Comparison of ENCODE assay signal across 13 cellular contexts in the genomic region with DNA sequence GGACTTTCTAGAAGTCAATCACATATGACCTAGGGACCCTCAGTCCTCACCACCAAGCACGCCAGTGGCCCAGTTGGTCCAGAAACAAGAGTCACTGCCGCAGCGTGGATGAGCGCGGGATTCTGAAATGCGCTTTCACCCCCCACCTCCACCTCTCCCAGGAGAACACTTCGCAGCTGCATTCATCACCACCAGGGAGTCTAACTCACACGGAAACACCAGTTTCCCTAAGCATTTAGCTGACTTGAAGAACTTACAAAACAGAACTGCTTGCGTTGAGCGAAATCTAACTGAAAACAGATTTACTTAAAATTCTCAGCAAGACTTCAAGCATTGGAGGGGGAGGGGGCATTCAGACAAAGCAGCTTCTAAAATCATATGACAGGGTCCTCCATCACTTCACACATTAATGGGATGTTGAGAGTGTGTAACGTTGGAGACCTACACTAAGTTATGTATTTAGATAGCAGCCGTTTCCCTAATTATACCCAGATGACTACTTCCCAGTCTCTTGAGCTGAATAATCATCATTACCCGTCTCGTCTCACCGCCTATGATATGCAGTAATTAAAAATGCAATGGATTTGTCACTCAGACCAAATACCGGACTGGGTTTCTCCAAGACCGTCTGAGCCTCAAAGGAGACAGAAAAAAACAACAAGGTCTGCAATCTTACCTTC.
A peak's percentile ranks its signal among the peaks of the same experiment; 100 is the strongest.
DNase-seq lines count a peak whose midpoint lies in the region; ATAC-seq and TF ChIP-seq lines count a peak whose summit lies in the region.
"Had no signal": no experiment of that assay in that cellular context is flagged by ENCODE, and none has a peak within 500 bp of the region (broad histone marks: within the 10 kb centered on the region; RNA-seq: fewer than 3 reads in every experiment).

No MANE protein-coding gene starts in this region.

- no peaks in the 10 kb centered on the region for H3K9me3 Mint-ChIP-seq in endothelial cell (ENCODE audit: unreplicated experiment)
- H3K9me3 Mint-ChIP-seq: activated naive CD4-positive, alpha-beta T cell treated with anti-CD3 and anti-CD28 coated beads, Interleukin-2, amount 50 U/mL, for 72 hours had no signal

- peak overlapping the region; percentile 48 for H3K4me3 Mint-ChIP-seq in endothelial cell (ENCODE audit: unreplicated experiment)

- H3K36me3 ChIP-seq in osteoblast (ENCODE audit: insufficient read depth, low read length): no peaks in the 10 kb centered on the region

- ATAC-seq in HG03439 (IDR thresholded peaks at IDR 0.05; ENCODE audit: unreplicated experiment): no peak
- ATAC-seq: activated naive CD4-positive, alpha-beta T cell treated with anti-CD3 and anti-CD28 coated beads, Interleukin-2, amount 50 U/mL, for 72 hours; left ventricle myocardium superior had no signal

- no peak for TF ChIP-seq CTCF in endothelial cell (IDR thresholded peaks at IDR 0.05; ENCODE audit: unreplicated experiment)
- no peak for TF ChIP-seq CTCF in osteoblast (IDR thresholded peaks at IDR 0.05; ENCODE audit: extremely low read depth, low read depth, low read length)

- H3K4me2 ChIP-seq in osteoblast (ENCODE audit: insufficient read depth, low read length): peak overlapping the region; percentile 68

- peak overlapping the region; percentile 24 for H3K4me3 ChIP-seq in osteoblast (ENCODE audit: insufficient read depth, low read length)

- peak overlapping the region; percentile 67 for H3K27ac Mint-ChIP-seq in endothelial cell (ENCODE audit: unreplicated experiment)
- H3K27ac Mint-ChIP-seq: activated naive CD4-positive, alpha-beta T cell treated with anti-CD3 and anti-CD28 coated beads, Interleukin-2, amount 50 U/mL, for 72 hours had no signal

- peak; percentile 96 for DNase-seq in DMS79 treated with DMSO at 0.1 percent for 48 hours (lab: John Stamatoyannopoulos, UW)
- DNase-seq in NCI-H1436 (lab: John Stamatoyannopoulos, UW): peak; percentile 33
- no peak for DNase-seq in endothelial cell (ENCODE audit: low spot score)
- DNase-seq in osteoblast (ENCODE audit: insufficient read length, low spot score, missing footprints): no peak
- DNase-seq in NCI-H526 treated with DMSO at 0.1 percent for 48 hours (lab: John Stamatoyannopoulos, UW): no peak
- DNase-seq in HuH-7.5 (ENCODE audit: low spot score): no peak
- DNase-seq: dermis blood vessel endothelial cell, GOT3, left ventricle myocardium superior, NCI-H524 treated with DMSO at 0.1 percent for 48 hours, SIG-M5 had no signal

- peaks cover 37% of the 10 kb centered on the region for H3K4me1 Mint-ChIP-seq in endothelial cell (ENCODE audit: unreplicated experiment)

- H3K27me3 Mint-ChIP-seq in endothelial cell (ENCODE audit: unreplicated experiment): peaks cover 3% of the 10 kb centered on the region

- no peaks in the 10 kb centered on the region for H3K36me3 Mint-ChIP-seq in endothelial cell (ENCODE audit: low read depth, unreplicated experiment)
- H3K36me3 Mint-ChIP-seq: activated naive CD4-positive, alpha-beta T cell treated with anti-CD3 and anti-CD28 coated beads, Interleukin-2, amount 50 U/mL, for 72 hours had no signal

- peak overlapping the region; percentile 40 for H3K27ac ChIP-seq in osteoblast (ENCODE audit: low read depth, low read length)

- H3K27me3 ChIP-seq in osteoblast (ENCODE audit: insufficient read depth, low read length): no peaks in the 10 kb centered on the region

- peaks cover 7% of the 10 kb centered on the region for H3K4me1 ChIP-seq in osteoblast (ENCODE audit: insufficient read depth, low read length)

- no peaks in the 10 kb centered on the region for H3K9me3 ChIP-seq in osteoblast (ENCODE audit: low read depth, low read length)

- no peaks in the 10 kb centered on the region for H4K20me1 ChIP-seq in osteoblast (ENCODE audit: insufficient read depth, low read length)

- no peaks in the 10 kb centered on the region for H3K79me2 ChIP-seq in osteoblast (ENCODE audit: insufficient read depth, low read length)

- H2AFZ ChIP-seq in osteoblast (ENCODE audit: low read length): peak overlapping the region; percentile 21

Comparison
In these comparisons a context has a peak if more than half of its experiments do, and no peak if none do; other contexts are left out.
1. DNase-seq: peak in DMS79 treated with DMSO at 0.1 percent for 48 hours (single experiment) and NCI-H1436 (single experiment); none in endothelial cell (single experiment), osteoblast (single experiment), NCI-H526 treated with DMSO at 0.1 percent for 48 hours (single experiment) and HuH-7.5 (single experiment).